ENCODE assay signal across 34 cellular contexts in the genomic region with DNA sequence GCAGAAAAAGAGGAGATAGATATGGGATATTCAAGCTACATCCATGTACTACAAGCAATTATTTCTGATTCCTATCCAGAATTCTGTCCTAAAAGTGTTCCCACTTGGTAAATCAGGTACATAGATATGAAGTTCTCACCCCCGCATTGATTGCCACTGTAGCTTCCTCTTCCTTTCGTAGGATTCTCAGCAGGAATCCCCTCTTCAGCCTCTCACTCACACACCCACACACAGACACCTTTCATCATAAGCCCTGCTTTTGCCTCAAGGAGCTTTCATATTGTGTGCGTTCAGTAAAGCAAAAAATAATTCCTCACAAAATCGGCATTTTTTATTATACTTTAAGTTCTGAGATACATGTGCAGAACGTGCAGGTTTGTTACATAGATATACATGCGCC.
"Had no signal": no experiment of that assay in that cellular context is flagged by ENCODE, and none has a peak within 500 bp of the region (broad histone marks: within the 10 kb centered on the region; RNA-seq: fewer than 3 reads in every experiment).

No MANE protein-coding gene starts in this region.

- H3K4me3 ChIP-seq: MG63 had no signal

- DNase-seq: Karpas-422, Kasumi-1, MG63, MM.1S, MV-4-11, NCI-H1048, NCI-H1092, NCI-H1092 treated with DMSO at 0.1 percent for 48 hours, NCI-H1105, NCI-H1105 treated with DMSO at 0.1 percent for 48 hours, NCI-H1417, NCI-H1417 treated with DMSO at 0.1 percent for 48 hours, NCI-H1436, NCI-H1436 treated with DMSO at 0.1 percent for 48 hours, NCI-H146, NCI-H1694, NCI-H1694 treated with DMSO at 0.1 percent for 48 hours, NCI-H187, NCI-H187 treated with DMSO at 0.1 percent for 48 hours, NCI-H1930, NCI-H2029, NCI-H2029 treated with DMSO at 0.1 percent for 48 hours, NCI-H2081, NCI-H2107, NCI-H2171, NCI-H2171 treated with DMSO at 0.1 percent for 48 hours, NCI-H2227 treated with DMSO at 0.1 percent for 48 hours, NCI-H226, NCI-H345, NCI-H446, NCI-H446 treated with DMSO at 0.1 percent for 48 hours, NCI-H510A, NCI-H510A treated with DMSO at 0.1 percent for 48 hours, NCI-H524 had no signal

- H3K27me3 ChIP-seq: MG63 had no signal

- H3K36me3 ChIP-seq: MG63 had no signal

- H3K9me3 ChIP-seq: MG63 had no signal
